26 cellular contexts compared by ENCODE assay signal in the genomic region with DNA sequence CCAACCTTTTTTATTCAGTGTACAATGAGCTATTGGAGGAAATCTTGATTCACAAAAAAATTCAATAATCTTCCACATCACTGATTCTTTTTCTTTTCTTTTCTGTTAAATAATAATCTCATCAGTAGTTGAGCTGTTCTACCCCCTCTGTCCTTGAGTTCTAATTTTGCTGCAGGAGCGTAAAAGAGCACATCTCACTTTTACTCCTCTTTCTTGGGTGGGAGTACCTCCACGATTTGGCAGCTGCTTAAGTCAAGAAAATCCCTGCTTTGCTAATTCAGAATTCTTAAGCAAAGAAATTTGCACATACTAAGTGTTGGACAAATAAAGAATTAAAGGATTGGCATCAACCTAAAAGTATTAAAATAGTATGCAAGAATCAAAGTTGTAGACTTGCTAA.
"Had no signal": no experiment of that assay in that cellular context is flagged by ENCODE, and none has a peak within 500 bp of the region (broad histone marks: within the 10 kb centered on the region; RNA-seq: fewer than 3 reads in every experiment).

No MANE protein-coding gene starts in this region.

- H3K9me3 ChIP-seq: neutrophil, pancreas, prostate gland, right lobe of liver, sigmoid colon, stomach, thoracic aorta, thyroid gland, tibial nerve, upper lobe of left lung, vagina had no signal

- DNase-seq: naive thymus-derived CD8-positive, alpha-beta T cell; nephron progenitor cell; pancreas; right cardiac atrium; right lobe of liver; sigmoid colon; small intestine; stimulated activated CD4-positive, alpha-beta T cell treated with anti-CD3 and anti-CD28 coated beads, Interleukin-15, amount 100 ng/mL, for 24 hours; stimulated activated CD4-positive, alpha-beta T cell treated with anti-CD3 and anti-CD28 coated beads, Interleukin-2, amount 100 ng/mL, for 24 hours; stimulated activated CD4-positive, alpha-beta T cell treated with anti-CD3 and anti-CD28 coated beads, Interleukin-2, amount 100 ng/mL, for 48 hours; stimulated activated CD4-positive, alpha-beta T cell treated with anti-CD3 and anti-CD28 coated beads, Interleukin-4, amount 100 ng/mL, for 24 hours; stimulated activated naive B cell treated with anti-CD40 and anti-IgM and Interleukin-4, amounts not matched to agents 10 μg/mL and 1 μg/mL and 100 μg/mL, for 72 hours; stimulated activated naive CD4-positive, alpha-beta T cell treated with Interleukin-2 at 50 U/mL for 16 hours; stomach; thyroid gland; trophoblast cell; upper lobe of left lung had no signal

- H3K27ac Mint-ChIP-seq: naive thymus-derived CD8-positive, alpha-beta T cell; natural killer cell treated with Interleukin-12 subunit alpha and Interleukin-12 subunit beta and Interleukin-15 and Interleukin-18, amount 100 ng/mL, for 72 hours; nephron progenitor cell; stimulated activated effector memory CD8-positive, alpha-beta T cell treated with anti-CD3 and anti-CD28 coated beads, Interleukin-12 subunit alpha, Interleukin-12 subunit beta, amount 100 ng/mL, for 72 hours; stimulated activated naive B cell treated with anti-CD40 and anti-IgM and Interleukin-4, amounts not matched to agents 10 μg/mL and 1 μg/mL and 100 μg/mL, for 72 hours; stimulated activated naive CD8-positive, alpha-beta T cell treated with anti-CD3 and anti-CD28 coated beads, Interleukin-15, Interleukin-2, amounts not matched to agents 100 ng/mL and 50 ng/mL, for 24 hours had no signal

- H3K27me3 Mint-ChIP-seq: naive thymus-derived CD8-positive, alpha-beta T cell; natural killer cell treated with Interleukin-12 subunit alpha and Interleukin-12 subunit beta and Interleukin-15 and Interleukin-18, amount 100 ng/mL, for 72 hours; stimulated activated naive B cell treated with anti-CD40 and anti-IgM and Interleukin-4, amounts not matched to agents 10 μg/mL and 1 μg/mL and 100 μg/mL, for 72 hours; stimulated activated naive CD8-positive, alpha-beta T cell treated with anti-CD3 and anti-CD28 coated beads, Interleukin-15, Interleukin-2, amounts not matched to agents 100 ng/mL and 50 ng/mL, for 24 hours had no signal

- H3K9me3 Mint-ChIP-seq: nephron progenitor cell; neural crest cell; stimulated activated naive B cell treated with anti-CD40 and anti-IgM and Interleukin-4, amounts not matched to agents 10 μg/mL and 1 μg/mL and 100 μg/mL, for 72 hours; stimulated activated naive CD8-positive, alpha-beta T cell treated with anti-CD3 and anti-CD28 coated beads, Interleukin-15, Interleukin-2, amounts not matched to agents 100 ng/mL and 50 ng/mL, for 24 hours had no signal

- H3K27ac ChIP-seq: neutrophil, pancreas, prostate gland, right lobe of liver, sigmoid colon, stomach, thoracic aorta, thyroid gland, upper lobe of left lung, vagina had no signal

- H3K36me3 Mint-ChIP-seq: naive thymus-derived CD8-positive, alpha-beta T cell; natural killer cell treated with Interleukin-12 subunit alpha and Interleukin-12 subunit beta and Interleukin-15 and Interleukin-18, amount 100 ng/mL, for 72 hours; stimulated activated effector memory CD8-positive, alpha-beta T cell treated with anti-CD3 and anti-CD28 coated beads, Interleukin-12 subunit alpha, Interleukin-12 subunit beta, amount 100 ng/mL, for 72 hours; stimulated activated naive B cell treated with anti-CD40 and anti-IgM and Interleukin-4, amounts not matched to agents 10 μg/mL and 1 μg/mL and 100 μg/mL, for 72 hours had no signal

- ATAC-seq: naive thymus-derived CD8-positive, alpha-beta T cell; natural killer cell treated with Interleukin-12 subunit alpha and Interleukin-12 subunit beta and Interleukin-15 and Interleukin-18, amount 100 ng/mL, for 72 hours; pancreas; right cardiac atrium; right lobe of liver; stimulated activated effector memory CD8-positive, alpha-beta T cell treated with anti-CD3 and anti-CD28 coated beads, Interleukin-12 subunit alpha, Interleukin-12 subunit beta, amount 100 ng/mL, for 72 hours had no signal

- H3K27me3 ChIP-seq: neutrophil, pancreas, right lobe of liver, sigmoid colon, stomach, thyroid gland, tibial nerve, upper lobe of left lung, vagina had no signal

- H3K4me3 ChIP-seq: pancreas, prostate gland, right lobe of liver, sigmoid colon, stomach, thoracic aorta, thyroid gland, upper lobe of left lung, vagina had no signal

- H3K4me1 ChIP-seq: pancreas, prostate gland, right lobe of liver, upper lobe of left lung, vagina had no signal

- H3K4me3 Mint-ChIP-seq: naive thymus-derived CD8-positive, alpha-beta T cell; natural killer cell treated with Interleukin-12 subunit alpha and Interleukin-12 subunit beta and Interleukin-15 and Interleukin-18, amount 100 ng/mL, for 72 hours; nephron progenitor cell; neural crest cell; stimulated activated effector memory CD8-positive, alpha-beta T cell treated with anti-CD3 and anti-CD28 coated beads, Interleukin-12 subunit alpha, Interleukin-12 subunit beta, amount 100 ng/mL, for 72 hours; stimulated activated naive B cell treated with anti-CD40 and anti-IgM and Interleukin-4, amounts not matched to agents 10 μg/mL and 1 μg/mL and 100 μg/mL, for 72 hours; stimulated activated naive CD8-positive, alpha-beta T cell treated with anti-CD3 and anti-CD28 coated beads, Interleukin-15, Interleukin-2, amounts not matched to agents 100 ng/mL and 50 ng/mL, for 24 hours had no signal

- H3K36me3 ChIP-seq: neutrophil, pancreas, prostate gland, right lobe of liver, sigmoid colon, stomach, thoracic aorta, thyroid gland, tibial nerve, upper lobe of left lung, vagina had no signal

- H3K4me1 Mint-ChIP-seq: naive thymus-derived CD8-positive, alpha-beta T cell; nephron progenitor cell; stimulated activated effector memory CD8-positive, alpha-beta T cell treated with anti-CD3 and anti-CD28 coated beads, Interleukin-12 subunit alpha, Interleukin-12 subunit beta, amount 100 ng/mL, for 72 hours; stimulated activated naive B cell treated with anti-CD40 and anti-IgM and Interleukin-4, amounts not matched to agents 10 μg/mL and 1 μg/mL and 100 μg/mL, for 72 hours had no signal
